In genomic region chr16:81480856-81481821, GRCh38 we compare ENCODE assay signal across 1 cellular context.
TF ChIP-seq lines count a peak whose summit lies in the region.

No MANE protein-coding gene starts in this region.

TF ChIP-seq in IMR-90, 13 proteins besides CTCF, POLR2A, EP300 and RAD21 (continued from another document):
- no peak for TF ChIP-seq MAZ (IDR thresholded peaks at IDR 0.05; ENCODE audit: borderline replicate concordance, low read depth, low read length)
- no peak for TF ChIP-seq MXI1 (IDR thresholded peaks at IDR 0.05; ENCODE audit: borderline replicate concordance, low read depth, low read length)
- TF ChIP-seq FOS (IDR thresholded peaks at IDR 0.05; ENCODE audit: low read depth, low read length): no peak
